8 cellular contexts compared by ENCODE assay signal in genomic region chr17:78360371-78361226, GRCh38. TPM values are rescaled to one million over a fixed set of nuclear protein-coding genes. Genes with fewer than 3 reads are reported as not detected.
DNase-seq lines count a peak whose midpoint lies in the region; ATAC-seq, FAIRE-seq and TF ChIP-seq lines count a peak whose summit lies in the region.

No MANE protein-coding gene starts in this region.

- peaks cover 32% of the 10 kb centered on the region for H3K4me1 ChIP-seq in GM12878 (ENCODE audit: control insufficient read depth, insufficient read depth, low read length)
- peaks cover 0 to 48% (median 44%) of the 10 kb centered on the region in 4 donors for H3K4me1 ChIP-seq in sigmoid colon

- no peak for FAIRE-seq in GM12878 (lab: Jason Lieb, UNC)

- peak overlapping the region; percentile 99 for H3K4me2 ChIP-seq in GM12878 (ENCODE audit: control insufficient read depth, insufficient read depth)

- TF ChIP-seq EP300 in GM12878 (IDR thresholded peaks at IDR 0.05; ENCODE audit: borderline replicate concordance in 1 of 2, control insufficient read depth in 1 of 2, low read depth in 2 of 2, low read length in 2 of 2) = no peak
- no peak for TF ChIP-seq EP300 in sigmoid colon (IDR thresholded peaks at IDR 0.05)

- RAD21 ChIA-PET in GM12878 (lab: Charles Lee; ENCODE audit: unreplicated experiment) = interaction anchor here (0.6 to 5.3 kb wide), 13 partner anchors 9 to 340 kb away, joined by 3 to 52 read pairs (median 5); no protein-coding TSS in a partner anchor

- TF ChIP-seq CTCF in GM12878 (IDR thresholded peaks at IDR 0.05 in 2 of 3, conservative IDR thresholded peaks at IDR 0.05 in 1 of 3; ENCODE audit: control insufficient read depth in 2 of 3, extremely low read depth in 1 of 3, insufficient read depth in 1 of 3, low read depth in 3 of 3, low read length in 3 of 3) (peak; percentile 91 to 93 (median 91)), sigmoid colon (IDR thresholded peaks at IDR 0.05) (peak; percentile 86 to 95 (median 91))

- TF ChIP-seq POLR2A in GM12878 (IDR thresholded peaks at IDR 0.05; ENCODE audit: low read depth, low read length) (no peak), sigmoid colon (IDR thresholded peaks at IDR 0.05) (no peak)

- DNase-seq in EL (peak; percentile 86), NCI-H2029 treated with DMSO at 0.1 percent for 48 hours (lab: John Stamatoyannopoulos, UW) (peak; percentile 80), UCSD-AML1 (lab: John Stamatoyannopoulos, UW; ENCODE audit: unreplicated experiment) (peak; percentile 91), GM12878 (ENCODE audit: low read depth, low spot score) (no peak), sigmoid colon (peak; percentile 96)

- SMC1A ChIA-PET in GM12878 (lab: Charles Lee; ENCODE audit: uncharacterized antibody, unreplicated experiment) = interaction anchor here (0.6 to 6.1 kb wide), 13 partner anchors 14 to 109 kb away, joined by 3 to 26 read pairs (median 3); no protein-coding TSS in a partner anchor

- H3K4me3 ChIP-seq in GM12878 = peak overlapping the region; percentile 80
- peak overlapping the region; percentile 35 for H3K4me3 ChIP-seq in iPS-11a (ENCODE audit: low read depth, low read length)
- H3K4me3 ChIP-seq in sigmoid colon = peak overlapping the region; percentile 33 to 92 (median 80)

- H3K36me3 ChIP-seq in GM12878 (ENCODE audit: control insufficient read depth in 2 of 2, insufficient read depth in 2 of 2, low read length in 1 of 2) (no peaks in the 10 kb centered on the region; a peak in 1 of 4 replicates), sigmoid colon (peaks cover 0 to 26% (median 0%) of the 10 kb centered on the region in 4 donors)

- H3K9me3 ChIP-seq in GM12878 (replicated peaks; ENCODE audit: control insufficient read depth, insufficient read depth, low read length) (no peaks in the 10 kb centered on the region), sigmoid colon (no peaks in the 10 kb centered on the region)

- peak overlapping the region; percentile 31 for H3K27ac ChIP-seq in GM12878 (ENCODE audit: control insufficient read depth, insufficient read depth)
- H3K27ac ChIP-seq in sigmoid colon = peak overlapping the region; percentile 92 to 99 (median 94)

- ATAC-seq in HG02763 (IDR thresholded peaks at IDR 0.05; ENCODE audit: unreplicated experiment) (peak; percentile 23), GM12878 (peak; percentile 57), GM21526 (IDR thresholded peaks at IDR 0.05; ENCODE audit: low FRiP score, unreplicated experiment) (no peak)

- BruUV-seq in GM12878 (replicated peaks; lab: Mats Ljungman, UMichigan) = no TSS peak

- POLR2A ChIA-PET in GM12878 (lab: Charles Lee) = interaction anchor here (0.8 to 1.1 kb wide), 2 partner anchors 21 to 45 kb away, joined by 3 to 5 read pairs; no protein-coding TSS in a partner anchor

- CTCF ChIA-PET in GM12878 (lab: Yijun Ruan, JAX) = interaction anchor here (0.5 to 6.6 kb wide), 22 partner anchors 9 to 340 kb away, joined by 3 to 96 read pairs (median 4); no protein-coding TSS in a partner anchor

- peaks cover 8% of the 10 kb centered on the region for H3K79me2 ChIP-seq in GM12878 (ENCODE audit: control insufficient read depth, insufficient read depth, low read length)

- TF ChIP-seq RAD21 in GM12878 (IDR thresholded peaks at IDR 0.05; ENCODE audit: insufficient read depth, low read depth, low read length) = peak; percentile 89

- H3K27me3 ChIP-seq in GM12878 (replicated peaks in 1 of 2; ENCODE audit: control insufficient read depth in 2 of 2, insufficient read depth in 2 of 2, low read length in 1 of 2) = 0 out of 4 replicates have a peak, but pooled peaks cover 0 to 5% of the 10 kb centered on the region in 2 experiments
- peaks cover 0 to 5% (median 0%) of the 10 kb centered on the region in 3 donors for H3K27me3 ChIP-seq in sigmoid colon

- H2AFZ ChIP-seq in GM12878 (ENCODE audit: control insufficient read depth, low read depth, low read length) = peak overlapping the region; percentile 66

- 8% methylated on average over 35 of the region's 49 CpGs for WGBS in GM12878 (ENCODE audit: insufficient coverage, insufficient replicate concordance, low lambda C conversion rate, missing lambda C conversion rate)
- 2 to 4% methylated on average over 49 of the region's 49 CpGs for WGBS in sigmoid colon, 2 donors

- H4K20me1 ChIP-seq in GM12878 (ENCODE audit: control insufficient read depth, insufficient read depth) = no peaks in the 10 kb centered on the region

- intact Hi-C loops in GM12878 (cut with micrococcal nuclease; ENCODE audit: unreplicated experiment) = loop anchor here (1.0 to 2.0 kb wide), 4 partner anchors 18 to 72 kb away; partner anchors contain the start of gene PGS1
- intact Hi-C loops in sigmoid colon (cut with DNase I) = loop anchor here (1.0 to 2.0 kb wide), 4 partner anchors 18 to 71 kb away; no protein-coding TSS in a partner anchor

- H3K9ac ChIP-seq in GM12878 (ENCODE audit: control insufficient read depth, insufficient read depth, low read length) = peak overlapping the region; percentile 66

- in situ Hi-C loops in GM12878 (cut with MboI) = loop anchor here (5.0 kb wide), 1 partner anchor 62 kb away; no protein-coding TSS in a partner anchor

TF ChIP-seq in GM12878, 131 proteins besides CTCF, POLR2A, EP300 and RAD21 (continues in another document):
- TF ChIP-seq SMARCA5 (IDR thresholded peaks at IDR 0.05) (peak; percentile 85), MYC (IDR thresholded peaks at IDR 0.05; ENCODE audit: insufficient read depth, insufficient read length, insufficient replicate concordance, low read length, severe bottlenecking) (no peak), RELA (IDR thresholded peaks at IDR 0.05; ENCODE audit: borderline replicate concordance, partially characterized antibody) (no peak), NBN (IDR thresholded peaks at IDR 0.05) (peak; percentile 75), PML (IDR thresholded peaks at IDR 0.05; ENCODE audit: low read length) (no peak), RELB (IDR thresholded peaks at IDR 0.05; ENCODE audit: low read depth) (peak; percentile 78), RB1 (IDR thresholded peaks at IDR 0.05; ENCODE audit: borderline replicate concordance) (peak; percentile 38; the same call in 1 of the 2 replicates)

RNA-seq across cellular contexts. Expression of gene SOCS3, which starts 0.7 kb away (rescaled TPM):
- 4.2 and 4.3 TPM in 2 replicates for total RNA-seq in GM12878 (2013; cell fraction: nucleolus; rRNA removed)
- total RNA-seq in GM12878 (2014; rRNA removed) (1.7 and 2.0 TPM in 2 replicates), GM12878 (2014; rRNA removed; fragmentation: Illumina TruSeq; extraction: Trizol) (0.92 and 1.0 TPM in 2 replicates), GM12878 (2021) (1.8 and 2.7 TPM in 2 replicates), sigmoid colon (100 to 1,000 TPM in 2 of 4 donors, 10 to 100 TPM in 2; 10.3 to 499 (median 82.9) TPM)
- 1.4 TPM for polyA plus RNA-seq in GM12878 (2011; ENCODE audit: low read depth)
- polyA plus RNA-seq in GM12878 (2011; rRNA removed) (3.5 and 3.9 TPM in 2 replicates), GM12878 (2014; fragmentation: Illumina TruSeq; extraction: Trizol) (0.40 and 0.48 TPM in 2 replicates), GM12878 (2014; fragmentation: Nextera tagmentation; extraction: Ambion mirVana) (under 1 TPM; 0.05 to 0.10 TPM), GM12878 (2014; rRNA removed) (1.0 and 1.4 TPM in 2 replicates), GM12878 (2016; fragmentation: Nextera tagmentation; extraction: Ambion mirVana) (1 to 10 TPM in 1 of 2 experiments, under 1 TPM in 1; 0.87 to 1.1 TPM), sigmoid colon (10 to 100 TPM; 11.1 to 64.5 (median 28.2) TPM)
- polyA plus RNA-seq in GM12878 (2011; cell fraction: cytosol; rRNA removed) = 4.5 and 5.4 TPM in 2 replicates
- polyA plus RNA-seq in GM12878 (2011; cell fraction: nucleus; rRNA removed) = 12.8 and 13.1 TPM in 2 replicates
- 3.2 and 7.9 TPM in 2 replicates for polyA plus RNA-seq in GM12878 (2012)
- 5.3 and 11.4 TPM in 2 replicates for polyA minus RNA-seq in GM12878 (2011; rRNA and poly(A)+ RNA removed)
- polyA minus RNA-seq in GM12878 (2011; cell fraction: cytosol; rRNA and poly(A)+ RNA removed) = 4.1 TPM in 2 replicates
- polyA minus RNA-seq in GM12878 (2011; cell fraction: nucleus; rRNA and poly(A)+ RNA removed) = 8.9 and 12.6 TPM in 2 replicates

RNA-seq across cellular contexts. Expression of gene PGS1, which starts 17.9 kb away (rescaled TPM):
- 112 and 119 TPM in 2 replicates for total RNA-seq in GM12878 (2013; cell fraction: nucleolus; rRNA removed)
- total RNA-seq in GM12878 (2014; rRNA removed) (26.5 and 29.2 TPM in 2 replicates), GM12878 (2014; rRNA removed; fragmentation: Illumina TruSeq; extraction: Trizol) (15.0 and 15.9 TPM in 2 replicates), GM12878 (2021) (31.7 and 34.1 TPM in 2 replicates), sigmoid colon (10 to 100 TPM; 20.0 to 36.3 (median 29.0) TPM)
- polyA plus RNA-seq in GM12878 (2011; ENCODE audit: low read depth) = 14.9 TPM
- polyA plus RNA-seq in GM12878 (2011; rRNA removed) (19.4 and 28.3 TPM in 2 replicates), GM12878 (2014; fragmentation: Illumina TruSeq; extraction: Trizol) (13.4 and 19.1 TPM in 2 replicates), GM12878 (2014; fragmentation: Nextera tagmentation; extraction: Ambion mirVana) (1 to 10 TPM; 1.3 to 1.9 TPM), GM12878 (2014; rRNA removed) (32.2 and 33.1 TPM in 2 replicates), GM12878 (2016; fragmentation: Nextera tagmentation; extraction: Ambion mirVana) (10 to 100 TPM; 36.3 to 37.6 TPM), sigmoid colon (10 to 100 TPM in 2 of 3 donors, 1 to 10 TPM in 1; 9.9 to 36.9 (median 16.8) TPM)
- polyA plus RNA-seq in GM12878 (2011; cell fraction: cytosol; rRNA removed) = 33.3 and 45.6 TPM in 2 replicates
- 145 and 149 TPM in 2 replicates for polyA plus RNA-seq in GM12878 (2011; cell fraction: nucleus; rRNA removed)
- polyA plus RNA-seq in GM12878 (2012) = 26.4 and 26.6 TPM in 2 replicates
- 25.3 and 42.4 TPM in 2 replicates for polyA minus RNA-seq in GM12878 (2011; rRNA and poly(A)+ RNA removed)
- 11.9 TPM in 2 replicates for polyA minus RNA-seq in GM12878 (2011; cell fraction: cytosol; rRNA and poly(A)+ RNA removed)
- polyA minus RNA-seq in GM12878 (2011; cell fraction: nucleus; rRNA and poly(A)+ RNA removed) = 41.8 and 50.4 TPM in 2 replicates
